Comparison of ENCODE assay signal across 1 cellular context in the genomic region with DNA sequence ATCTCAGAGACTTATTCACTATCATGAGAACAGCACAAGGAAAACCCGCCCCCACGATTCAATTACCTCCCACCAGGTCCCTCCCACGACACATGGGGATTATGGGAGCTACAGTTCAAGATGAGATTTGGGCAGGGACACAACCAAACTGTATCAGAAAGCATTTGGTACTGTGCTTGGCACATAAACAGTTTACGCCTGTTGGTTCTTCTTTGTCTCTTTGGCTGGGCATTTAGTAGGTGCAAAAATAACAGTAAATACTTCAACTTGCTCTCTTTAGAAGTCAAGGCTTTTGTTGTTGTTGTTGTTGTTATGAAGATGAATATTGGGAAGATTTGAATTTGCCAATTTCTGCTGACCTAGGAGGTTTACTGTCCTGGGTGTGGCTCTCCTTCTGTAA.
TF ChIP-seq lines count a peak whose summit lies in the region.

No MANE protein-coding gene starts in this region.

TF ChIP-seq in K562, 482 proteins besides CTCF, POLR2A, EP300 and RAD21 (continued from another document):
- no peak for TF ChIP-seq PCBP2 (IDR thresholded peaks at IDR 0.05; ENCODE audit: low read depth, low read length, poor library complexity, severe bottlenecking)
- TF ChIP-seq, protein P1, sequence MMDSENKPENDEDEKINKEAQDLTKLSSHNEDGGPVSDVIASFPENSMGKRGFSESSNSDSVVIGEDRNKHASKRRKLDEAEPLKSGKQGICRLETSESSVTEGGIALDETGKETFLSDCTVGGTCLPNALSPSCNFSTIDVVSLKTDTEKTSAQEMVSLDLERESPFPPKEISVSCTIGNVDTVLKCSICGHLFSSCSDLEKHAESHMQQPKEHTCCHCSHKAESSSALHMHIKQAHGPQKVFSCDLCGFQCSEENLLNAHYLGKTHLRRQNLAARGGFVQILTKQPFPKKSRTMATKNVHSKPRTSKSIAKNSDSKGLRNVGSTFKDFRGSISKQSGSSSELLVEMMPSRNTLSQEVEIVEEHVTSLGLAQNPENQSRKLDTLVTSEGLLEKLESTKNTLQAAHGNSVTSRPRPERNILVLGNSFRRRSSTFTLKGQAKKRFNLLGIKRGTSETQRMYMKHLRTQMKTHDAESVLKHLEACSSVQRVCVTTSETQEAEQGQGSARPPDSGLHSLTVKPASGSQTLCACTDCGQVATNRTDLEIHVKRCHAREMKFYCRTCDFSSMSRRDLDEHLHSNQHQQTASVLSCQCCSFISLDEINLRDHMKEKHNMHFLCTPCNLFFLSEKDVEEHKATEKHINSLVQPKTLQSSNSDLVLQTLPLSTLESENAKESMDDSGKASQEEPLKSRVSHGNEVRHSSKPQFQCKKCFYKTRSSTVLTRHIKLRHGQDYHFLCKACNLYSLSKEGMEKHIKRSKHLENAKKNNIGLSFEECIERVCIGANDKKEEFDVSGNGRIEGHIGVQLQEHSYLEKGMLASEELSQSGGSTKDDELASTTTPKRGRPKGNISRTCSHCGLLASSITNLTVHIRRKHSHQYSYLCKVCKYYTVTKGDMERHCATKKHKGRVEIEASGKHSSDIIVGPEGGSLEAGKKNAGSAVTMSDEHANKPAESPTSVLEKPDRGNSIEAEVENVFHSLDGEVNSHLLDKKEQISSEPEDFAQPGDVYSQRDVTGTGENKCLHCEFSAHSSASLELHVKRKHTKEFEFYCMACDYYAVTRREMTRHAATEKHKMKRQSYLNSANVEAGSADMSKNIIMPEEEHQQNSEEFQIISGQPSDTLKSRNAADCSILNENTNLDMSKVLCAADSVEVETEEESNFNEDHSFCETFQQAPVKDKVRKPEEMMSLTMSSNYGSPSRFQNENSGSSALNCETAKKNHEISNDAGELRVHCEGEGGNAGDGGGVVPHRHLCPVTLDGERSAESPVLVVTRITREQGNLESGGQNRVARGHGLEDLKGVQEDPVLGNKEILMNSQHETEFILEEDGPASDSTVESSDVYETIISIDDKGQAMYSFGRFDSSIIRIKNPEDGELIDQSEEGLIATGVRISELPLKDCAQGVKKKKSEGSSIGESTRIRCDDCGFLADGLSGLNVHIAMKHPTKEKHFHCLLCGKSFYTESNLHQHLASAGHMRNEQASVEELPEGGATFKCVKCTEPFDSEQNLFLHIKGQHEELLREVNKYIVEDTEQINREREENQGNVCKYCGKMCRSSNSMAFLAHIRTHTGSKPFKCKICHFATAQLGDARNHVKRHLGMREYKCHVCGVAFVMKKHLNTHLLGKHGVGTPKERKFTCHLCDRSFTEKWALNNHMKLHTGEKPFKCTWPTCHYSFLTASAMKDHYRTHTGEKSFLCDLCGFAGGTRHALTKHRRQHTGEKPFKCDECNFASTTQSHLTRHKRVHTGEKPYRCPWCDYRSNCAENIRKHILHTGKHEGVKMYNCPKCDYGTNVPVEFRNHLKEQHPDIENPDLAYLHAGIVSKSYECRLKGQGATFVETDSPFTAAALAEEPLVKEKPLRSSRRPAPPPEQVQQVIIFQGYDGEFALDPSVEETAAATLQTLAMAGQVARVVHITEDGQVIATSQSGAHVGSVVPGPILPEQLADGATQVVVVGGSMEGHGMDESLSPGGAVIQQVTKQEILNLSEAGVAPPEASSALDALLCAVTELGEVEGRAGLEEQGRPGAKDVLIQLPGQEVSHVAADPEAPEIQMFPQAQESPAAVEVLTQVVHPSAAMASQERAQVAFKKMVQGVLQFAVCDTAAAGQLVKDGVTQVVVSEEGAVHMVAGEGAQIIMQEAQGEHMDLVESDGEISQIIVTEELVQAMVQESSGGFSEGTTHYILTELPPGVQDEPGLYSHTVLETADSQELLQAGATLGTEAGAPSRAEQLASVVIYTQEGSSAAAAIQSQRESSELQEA (IDR thresholded peaks at IDR 0.05; ENCODE audit: low read depth), result no peak
- peak; percentile 40 for TF ChIP-seq ZNF316 (IDR thresholded peaks at IDR 0.05)
